ENCODE assay signal across 8 cellular contexts in the genomic region with DNA sequence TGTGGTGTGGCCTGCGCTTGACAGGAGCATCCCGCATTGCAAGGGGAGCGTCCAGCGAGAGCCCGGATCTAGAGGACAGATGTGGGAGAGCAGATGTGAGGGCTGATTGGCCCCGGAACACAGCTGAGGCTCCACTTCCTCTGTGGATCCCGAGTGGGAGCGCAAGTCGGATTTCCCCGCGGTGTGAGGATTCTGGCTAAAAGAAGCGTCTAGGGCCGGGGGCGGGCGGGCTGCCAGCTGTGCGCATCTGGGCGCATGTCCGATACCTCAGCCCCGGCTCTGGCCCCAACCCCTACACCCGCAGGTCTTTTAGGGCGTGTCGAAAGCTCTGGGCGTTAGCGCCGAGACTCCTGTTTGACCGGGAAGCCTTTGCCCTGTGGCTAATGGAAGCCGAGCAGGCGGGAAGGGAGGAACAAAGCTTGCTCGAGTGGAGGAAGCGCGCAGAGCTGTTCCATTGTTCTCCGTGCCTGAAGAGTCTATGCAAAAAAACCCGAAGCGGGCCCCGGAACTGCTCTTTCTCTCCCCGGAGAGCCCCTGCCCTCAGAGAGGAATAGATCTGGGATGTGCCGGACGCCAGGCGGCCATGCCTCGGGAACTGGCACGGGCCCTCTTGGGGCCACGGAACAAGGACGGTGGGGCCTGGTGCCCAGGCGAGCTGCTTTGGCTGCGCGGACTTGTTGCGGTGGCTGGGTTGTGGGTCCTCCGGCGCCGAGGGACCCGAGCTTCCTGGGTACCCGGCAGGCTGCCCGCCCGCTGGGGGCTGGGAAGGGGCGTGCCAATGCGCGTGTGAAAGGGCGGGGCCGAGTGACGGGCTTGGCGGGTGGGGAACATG.
DNase-seq lines count a peak whose midpoint lies in the region; ATAC-seq and TF ChIP-seq lines count a peak whose summit lies in the region.

No MANE protein-coding gene starts in this region.

- H3K9me3 ChIP-seq in left lung = no peaks in the 10 kb centered on the region

- peak overlapping the region in 56 of 59 donors; percentile 24 to 91 (median 78) for H3K27ac ChIP-seq in dorsolateral prefrontal cortex
- H3K27ac ChIP-seq in left lung = peak overlapping the region in 1 of 2 donors; percentile 28
- H3K27ac ChIP-seq in substantia nigra (ENCODE audit: low read depth, low read length, poor library complexity, severe bottlenecking) = peak overlapping the region; percentile 46

- peaks cover 8 to 36% of the 10 kb centered on the region in 2 donors for H3K4me1 ChIP-seq in left lung

- peak; percentile 63 for DNase-seq in H4 (ENCODE audit: low spot score)
- peak; percentile 14 for DNase-seq in NCI-H524 treated with DMSO at 0.1 percent for 48 hours (lab: John Stamatoyannopoulos, UW)
- peak; percentile 56 to 92 (median 86) for DNase-seq in dorsolateral prefrontal cortex
- DNase-seq in left lung = peak; percentile 90 to 93
- DNase-seq in substantia nigra (lab: John Stamatoyannopoulos, UW) = peak in 48 of 49 donors; percentile 36 to 92 (median 72)

- intact Hi-C loops in dorsolateral prefrontal cortex (cut with DNase I) (loop anchor here (2.0 to 5.0 kb wide), 4 partner anchors 47 to 142 kb away; no protein-coding TSS in a partner anchor), left lung (cut with DNase I) (no loop called here)

- H3K27me3 ChIP-seq in dorsolateral prefrontal cortex (no peaks in the 10 kb centered on the region), left lung (peaks cover 0 to 40% of the 10 kb centered on the region in 2 donors)

- TF ChIP-seq CTCF in dorsolateral prefrontal cortex (IDR thresholded peaks at IDR 0.05 in 54 of 56, conservative IDR thresholded peaks at IDR 0.05 in 2 of 56; ENCODE audit: low read depth in 1 of 56, partially characterized antibody in 56 of 56) = peak in 9 of 56 donors; percentile 5 to 25 (median 15)
- TF ChIP-seq CTCF in left lung (IDR thresholded peaks at IDR 0.05) = no peak

- H3K36me3 ChIP-seq in left lung = no peaks in the 10 kb centered on the region

- H3K4me3 ChIP-seq in dorsolateral prefrontal cortex = peak overlapping the region; percentile 44 to 88 (median 73)
- peak overlapping the region; percentile 54 to 55 for H3K4me3 ChIP-seq in left lung

- peak; percentile 92 for ATAC-seq in left lung
- ATAC-seq in HG03354 (IDR thresholded peaks at IDR 0.05; ENCODE audit: poor library complexity, severe bottlenecking, unreplicated experiment) = no peak
- no peak for ATAC-seq in HG03520 (IDR thresholded peaks at IDR 0.05; ENCODE audit: unreplicated experiment)
- ATAC-seq in GM19463 (IDR thresholded peaks at IDR 0.05; ENCODE audit: unreplicated experiment) = no peak

Comparison
In these comparisons a context has a peak if more than half of its experiments do, and no peak if none do; other contexts are left out.
1. DNase-seq: peak in every context shown above with its lines; median percentile 92 in left lung; 86 in dorsolateral prefrontal cortex; 72 in substantia nigra; 63 in H4; 14 in NCI-H524 treated with DMSO at 0.1 percent for 48 hours.
2. intact Hi-C loops: an anchor here in dorsolateral prefrontal cortex (2.0 to 5.0 kb wide); none called in left lung.